8 cellular contexts compared by ENCODE assay signal in the genomic region with DNA sequence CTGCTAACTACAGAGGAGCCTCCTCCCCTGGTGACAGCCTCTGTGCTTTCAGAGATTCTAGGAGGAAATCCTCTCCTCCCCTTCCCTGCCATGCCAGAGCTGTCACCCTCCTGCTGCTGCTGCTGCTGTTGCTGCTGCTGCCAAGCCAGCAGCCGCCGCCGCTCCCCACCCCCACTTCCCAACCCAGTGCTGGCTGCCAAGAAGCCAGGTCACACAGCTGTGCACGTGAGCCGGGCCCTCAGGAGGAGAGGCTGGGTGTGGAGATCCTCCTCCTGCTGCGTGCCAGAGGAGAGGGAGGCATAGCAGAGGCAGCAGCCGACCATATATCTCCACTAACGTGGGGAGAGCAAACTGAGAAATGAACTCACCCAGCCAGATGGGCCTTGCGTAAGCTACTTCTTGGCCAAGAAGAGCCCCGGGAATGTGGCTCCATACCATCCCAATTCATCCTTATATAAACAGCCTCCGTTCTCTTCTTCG. TPM values are rescaled to one million over a fixed set of nuclear protein-coding genes. Genes with fewer than 3 reads are reported as not detected.
DNase-seq lines count a peak whose midpoint lies in the region; ATAC-seq and TF ChIP-seq lines count a peak whose summit lies in the region.

No MANE protein-coding gene starts in this region.

- ATAC-seq in foreskin keratinocyte, result peak; percentile 81

- peaks cover 30% of the 10 kb centered on the region for H3K4me1 Mint-ChIP-seq in osteocyte (ENCODE audit: unreplicated experiment)
- H3K4me1 Mint-ChIP-seq in immature natural killer cell, result peaks cover 0 to 7% of the 10 kb centered on the region in 2 donors

- peak overlapping the region; percentile 60 for H3K27ac ChIP-seq in SK-N-MC
- H3K27ac ChIP-seq in foreskin keratinocyte, result no peak overlapping the region

- H3K36me3 ChIP-seq in SK-N-MC (ENCODE audit: insufficient read depth, low read length), result peaks cover 49% of the 10 kb centered on the region

- H3K27me3 ChIP-seq in foreskin keratinocyte, result no peaks in the 10 kb centered on the region

- no peak overlapping the region for H3K9ac ChIP-seq in SK-N-MC (ENCODE audit: insufficient read length)

- H3K4me3 Mint-ChIP-seq in osteocyte (ENCODE audit: unreplicated experiment) (no peak overlapping the region), immature natural killer cell (no peak overlapping the region)

- TF ChIP-seq CTCF in foreskin keratinocyte (conservative IDR thresholded peaks at IDR 0.05) (no peak), osteocyte (IDR thresholded peaks at IDR 0.05) (no peak)

- no peaks in the 10 kb centered on the region for H3K9me3 ChIP-seq in SK-N-MC (ENCODE audit: low read depth, low read length)

- peak overlapping the region; percentile 87 for H3K27ac Mint-ChIP-seq in osteocyte (ENCODE audit: unreplicated experiment)
- no peak overlapping the region for H3K27ac Mint-ChIP-seq in immature natural killer cell

- no peaks in the 10 kb centered on the region for H3K27me3 Mint-ChIP-seq in osteocyte (ENCODE audit: unreplicated experiment)
- peaks cover 0 to 2% (median 2%) of the 10 kb centered on the region in 3 donors for H3K27me3 Mint-ChIP-seq in immature natural killer cell (ENCODE audit: low read depth in 3 of 3)

- no peak overlapping the region for H3K4me3 ChIP-seq in SK-N-MC

- H3K9me3 Mint-ChIP-seq in osteocyte (ENCODE audit: unreplicated experiment) (no peaks in the 10 kb centered on the region), immature natural killer cell (no peaks in the 10 kb centered on the region)

- H3K36me3 Mint-ChIP-seq in osteocyte (ENCODE audit: unreplicated experiment), result peaks cover 35% of the 10 kb centered on the region
- H3K36me3 Mint-ChIP-seq in immature natural killer cell, result peaks cover 33 to 51% (median 38%) of the 10 kb centered on the region in 3 donors

- H3K4me1 ChIP-seq in foreskin keratinocyte, result peaks cover 8% of the 10 kb centered on the region

- DNase-seq in Daoy (ENCODE audit: low read depth) (peak; percentile 89), SK-N-MC (ENCODE audit: low read depth, low spot score) (no peak), foreskin keratinocyte (peak; percentile 42 to 79), osteocyte (ENCODE audit: extremely low spot score, unreplicated experiment) (peak; percentile 96), UCSD-AML1 (lab: John Stamatoyannopoulos, UW; ENCODE audit: unreplicated experiment) (no peak), immature natural killer cell (no peak)
- DNase-seq in stimulated activated CD4-positive, alpha-beta T cell treated with anti-CD3 and anti-CD28 coated beads, Interleukin-15, amount 100 ng/mL, for 24 hours, result no peak
- DNase-seq in activated CD4-positive, alpha-beta T cell treated with anti-CD3 and anti-CD28 coated beads for 48 hours, result no peak

RNA-seq across cellular contexts. Expression of a gene that starts 12.4 kb away (rescaled TPM):
- 5.3 and 14.7 TPM in 2 replicates for total RNA-seq in Daoy (2014; rRNA removed; shearing (Covaris generic))
- 6.9 and 8.3 TPM in 2 replicates for total RNA-seq in foreskin keratinocyte
- polyA plus RNA-seq in foreskin keratinocyte, result 3.1 and 4.1 TPM in 2 replicates
- 18.2 and 18.6 TPM in 2 replicates for total RNA-seq in osteocyte
- 10 to 100 TPM; 16.5 to 32.7 (median 20.8) TPM for polyA plus RNA-seq in immature natural killer cell

RNA-seq across cellular contexts. Expression of a gene that starts 25.8 kb away (rescaled TPM):
- total RNA-seq in Daoy (2014; rRNA removed; shearing (Covaris generic)), result 6.6 and 8.5 TPM in 2 replicates
- 0.78 and 1.0 TPM in 2 replicates for total RNA-seq in foreskin keratinocyte
- polyA plus RNA-seq in foreskin keratinocyte, result 0.54 and 1.0 TPM in 2 replicates
- 9.8 and 10.1 TPM in 2 replicates for total RNA-seq in osteocyte
- polyA plus RNA-seq in immature natural killer cell, result under 1 TPM in 2 of 3 donors, not detected in 1; 0.08 to 0.09 TPM

RNA-seq across cellular contexts. Expression of a gene that starts 47.4 kb away (rescaled TPM):
- 0.23 and 0.39 TPM in 2 replicates for total RNA-seq in Daoy (2014; rRNA removed; shearing (Covaris generic))
- total RNA-seq in foreskin keratinocyte, result 0.14 and 0.31 TPM in 2 replicates
- 0.11 TPM in 2 replicates for polyA plus RNA-seq in foreskin keratinocyte
- total RNA-seq in osteocyte, result 0.81 and 1.5 TPM in 2 replicates
- polyA plus RNA-seq in immature natural killer cell, result not detected

RNA-seq across cellular contexts. Expression of a gene that starts 54.8 kb away (rescaled TPM):
- 3.2 and 3.5 TPM in 2 replicates for total RNA-seq in Daoy (2014; rRNA removed; shearing (Covaris generic))
- total RNA-seq in foreskin keratinocyte, result 10.4 and 13.2 TPM in 2 replicates
- polyA plus RNA-seq in foreskin keratinocyte, result 12.5 and 15.2 TPM in 2 replicates
- 17.5 and 18.0 TPM in 2 replicates for total RNA-seq in osteocyte
- 10 to 100 TPM in 1 of 3 donors, 1 to 10 TPM in 2; 6.4 to 11.9 (median 7.6) TPM for polyA plus RNA-seq in immature natural killer cell

RNA-seq across cellular contexts. Expression of a gene that starts 58.0 kb away (rescaled TPM):
- 26.8 and 35.7 TPM in 2 replicates for total RNA-seq in Daoy (2014; rRNA removed; shearing (Covaris generic))
- total RNA-seq in foreskin keratinocyte, result 20.4 and 20.7 TPM in 2 replicates
- polyA plus RNA-seq in foreskin keratinocyte, result 25.7 and 27.0 TPM in 2 replicates
- total RNA-seq in osteocyte, result 24.5 and 24.8 TPM in 2 replicates
- polyA plus RNA-seq in immature natural killer cell, result 10 to 100 TPM; 51.0 to 69.9 (median 51.2) TPM

Comparison
In these comparisons a context has a peak if more than half of its experiments do, and no peak if none do; other contexts are left out.
1. DNase-seq: peak in Daoy (single experiment), foreskin keratinocyte (2 of 2) and osteocyte (single experiment); none in SK-N-MC (single experiment), stimulated activated CD4-positive, alpha-beta T cell treated with anti-CD3 and anti-CD28 coated beads, Interleukin-15, amount 100 ng/mL, for 24 hours (single experiment), activated CD4-positive, alpha-beta T cell treated with anti-CD3 and anti-CD28 coated beads for 48 hours (single experiment), UCSD-AML1 (single experiment) and immature natural killer cell (0 of 3).